11 cellular contexts compared by ENCODE assay signal in the genomic region with DNA sequence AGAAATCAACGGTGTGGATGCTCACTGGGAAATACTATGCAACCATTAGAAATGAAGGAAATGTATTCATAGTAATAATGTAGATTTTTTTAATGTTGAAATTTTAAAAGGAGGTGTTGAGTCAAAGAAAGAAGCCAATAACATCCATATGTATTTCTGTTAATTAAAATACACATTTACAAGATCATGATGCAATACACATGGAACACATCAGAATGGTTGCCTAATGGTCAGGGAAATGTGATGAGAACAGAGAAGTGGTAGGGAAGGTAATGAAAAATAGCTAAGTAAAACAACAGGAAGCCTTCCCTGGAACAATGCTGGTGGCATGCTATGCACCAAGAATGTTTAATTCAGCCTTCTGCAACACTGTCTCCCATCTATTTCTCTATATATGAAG. TPM values are rescaled to one million over a fixed set of nuclear protein-coding genes. Genes with fewer than 3 reads are reported as not detected.
"Had no signal": no experiment of that assay in that cellular context is flagged by ENCODE, and none has a peak within 500 bp of the region (broad histone marks: within the 10 kb centered on the region; RNA-seq: fewer than 3 reads in every experiment).

No MANE protein-coding gene starts in this region.

- H3K9me3 ChIP-seq: HAP-1 had no signal

- H3K4me2 ChIP-seq: GM23338 had no signal

- FAIRE-seq: H1, H54 had no signal

- H3K27ac ChIP-seq: GM23248 had no signal

- H3K36me3 ChIP-seq: HAP-1 had no signal

- H3K9ac ChIP-seq: GM23248 had no signal

- ATAC-seq: GM23338, HCT116 had no signal

- H2AFZ ChIP-seq: GM23248, GM23338 had no signal

- H3K4me3 ChIP-seq: GM23248, GM23338, HAP-1 had no signal

- DNase-seq: GM23248, GOT3, H7, H9, HCEC 1CT, HFFc6 had no signal

RNA-seq across cellular contexts. Expression of gene AREG, which starts 18.2 kb away (rescaled TPM):
- total RNA-seq: GM23338, H1, H7 had no signal
- polyA plus RNA-seq: H1 had no signal
